7 cellular contexts compared by ENCODE assay signal in genomic region chr5:180740953-180741352, GRCh38. TPM values are rescaled to one million over a fixed set of nuclear protein-coding genes. Genes with fewer than 3 reads are reported as not detected.
"Had no signal": no experiment of that assay in that cellular context is flagged by ENCODE, and none has a peak within 500 bp of the region (broad histone marks: within the 10 kb centered on the region; RNA-seq: fewer than 3 reads in every experiment).

No MANE protein-coding gene starts in this region.

RNA-seq across cellular contexts. Expression of gene OR2Y1, which starts 1.1 kb away (rescaled TPM):
- total RNA-seq: GM23248, GM23338, H1, H4, H7, H9, HFFc6 had no signal
- polyA plus RNA-seq: GM23248, GM23338, H1 had no signal
